ENCODE assay signal across 1 cellular context in the genomic region with DNA sequence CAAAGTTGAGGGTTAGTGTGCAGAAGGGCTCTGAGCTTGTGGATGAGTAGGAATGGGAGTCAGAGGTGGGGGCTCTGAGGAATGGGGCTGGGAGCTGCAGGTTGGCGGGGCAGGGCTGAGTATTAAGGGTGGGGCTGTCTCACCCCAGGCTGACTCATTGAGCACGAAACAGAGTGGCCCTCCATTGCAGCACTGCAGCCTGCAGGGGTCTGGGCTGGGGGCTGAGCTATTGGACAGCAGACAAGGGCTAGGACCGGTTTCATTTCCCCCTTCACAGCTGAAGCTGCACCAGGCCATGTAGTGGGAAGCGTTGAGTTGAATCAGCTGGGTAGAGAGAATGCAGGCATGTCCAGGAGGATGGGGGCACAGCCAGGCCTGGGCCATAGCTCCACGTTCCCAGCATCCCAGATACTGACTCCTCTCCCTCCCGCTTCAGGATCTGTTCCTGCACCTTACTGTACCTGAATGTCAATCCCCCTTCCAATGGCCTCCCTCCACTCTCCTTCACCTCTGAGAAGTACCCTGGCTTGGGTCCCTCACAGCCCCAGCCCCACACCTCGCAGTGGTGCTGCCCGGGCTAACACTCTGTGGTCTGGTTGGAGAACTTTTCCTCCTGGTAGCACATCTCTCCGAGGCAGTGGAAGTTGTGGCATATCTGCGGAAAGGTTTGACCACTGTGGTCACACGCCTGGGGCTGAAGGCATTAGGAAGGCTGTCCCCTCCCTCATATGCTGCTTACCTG.
A peak's percentile ranks its signal among the peaks of the same experiment; 100 is the strongest.
TF ChIP-seq lines count a peak whose summit lies in the region.

No MANE protein-coding gene starts in this region.

TF ChIP-seq in HepG2, 621 proteins besides CTCF, POLR2A, EP300 and RAD21:
- TF ChIP-seq ZNF768 (CRISPR knock-in tag; IDR thresholded peaks at IDR 0.05) (peak; percentile 52; the same call in 1 of the 2 replicates), SMARCC2 (IDR thresholded peaks at IDR 0.05) (no peak)
TF ChIP-seq in HepG2: peak in this region for 1.
